In the genomic region with DNA sequence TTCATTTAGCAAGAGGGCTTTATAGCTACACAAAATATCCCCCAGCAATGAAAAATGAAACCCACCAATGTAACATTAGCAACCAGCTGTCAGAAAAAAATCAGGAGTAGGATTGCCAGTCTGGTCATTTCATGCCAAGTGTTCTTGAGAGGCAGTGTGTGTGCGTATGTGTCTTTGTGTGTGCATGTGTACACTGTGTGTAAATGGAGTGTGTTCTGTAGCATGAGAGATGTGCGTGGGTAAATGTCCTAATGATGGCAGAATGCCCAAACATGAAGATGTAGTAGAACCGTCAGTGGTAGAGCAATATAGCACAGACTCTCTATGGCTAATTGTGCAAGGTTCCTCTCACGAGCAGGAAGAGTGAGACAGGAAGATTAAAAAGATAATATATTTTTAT, we compare ENCODE assay signal across 16 cellular contexts.
DNase-seq lines count a peak whose midpoint lies in the region; ATAC-seq and TF ChIP-seq lines count a peak whose summit lies in the region.
"Had no signal": no experiment of that assay in that cellular context is flagged by ENCODE, and none has a peak within 500 bp of the region (broad histone marks: within the 10 kb centered on the region; RNA-seq: fewer than 3 reads in every experiment).

No MANE protein-coding gene starts in this region.

- H3K4me1 Mint-ChIP-seq in natural killer cell, result no peaks in the 10 kb centered on the region
- H3K4me1 Mint-ChIP-seq: activated naive CD8-positive, alpha-beta T cell treated with anti-CD3 and anti-CD28 coated beads, Interleukin-2, amount 10 ng/mL, durations not matched to agents 7 days and 5 days; CD14-positive monocyte had no signal

- H3K27ac Mint-ChIP-seq in natural killer cell, result no peak overlapping the region
- H3K27ac Mint-ChIP-seq: activated naive CD8-positive, alpha-beta T cell treated with anti-CD3 and anti-CD28 coated beads, Interleukin-2, amount 10 ng/mL, durations not matched to agents 7 days and 5 days; CD14-positive monocyte; progenitor cell of endocrine pancreas had no signal

- H3K27ac ChIP-seq in GM23248, result no peak overlapping the region
- no peak overlapping the region for H3K27ac ChIP-seq in effector memory CD4-positive, alpha-beta T cell (ENCODE audit: insufficient read depth, low read length, poor library complexity, severe bottlenecking)

- no peak overlapping the region for H2AFZ ChIP-seq in GM23248

- in situ Hi-C loops in GM23248 (cut with MboI), result no loop called here

- peaks cover 12% of the 10 kb centered on the region; the same call in 1 of the 2 replicates for H3K4me1 ChIP-seq in GM23248 (ENCODE audit: insufficient read depth)
- peaks cover 4% of the 10 kb centered on the region for H3K4me1 ChIP-seq in effector memory CD4-positive, alpha-beta T cell (ENCODE audit: control insufficient read depth, insufficient read depth, low read length, poor library complexity, severe bottlenecking)
- H3K4me1 ChIP-seq: HAP-1 had no signal

- no peaks in the 10 kb centered on the region for H3K79me2 ChIP-seq in GM23248 (ENCODE audit: insufficient read depth)

- ATAC-seq in GM18517 (IDR thresholded peaks at IDR 0.05; ENCODE audit: unreplicated experiment) (no peak), natural killer cell (no peak)
- ATAC-seq: K562 had no signal

- H3K4me2 ChIP-seq in GM23248 (ENCODE audit: unreplicated experiment), result peak overlapping the region; percentile 67

- H3F3A ChIP-seq in GM23248 (ENCODE audit: insufficient read depth), result peaks cover 13% of the 10 kb centered on the region; the same call in 1 of the 2 replicates

- intact Hi-C loops in natural killer cell (cut with micrococcal nuclease), result no loop called here

- H3K36me3 Mint-ChIP-seq in natural killer cell, result no peaks in the 10 kb centered on the region
- H3K36me3 Mint-ChIP-seq: activated naive CD8-positive, alpha-beta T cell treated with anti-CD3 and anti-CD28 coated beads, Interleukin-2, amount 10 ng/mL, durations not matched to agents 7 days and 5 days; CD14-positive monocyte had no signal

- no peaks in the 10 kb centered on the region for H4K20me1 ChIP-seq in GM23248 (ENCODE audit: insufficient read depth)

- WGBS in GM23248 (ENCODE audit: low coverage in 1 of 2, low lambda C conversion rate in 2 of 2, missing lambda C conversion rate in 2 of 2), 2 experiments, result 14 to 16% methylated on average over 4 of the region's 4 CpGs

- no peaks in the 10 kb centered on the region for H3K9me3 Mint-ChIP-seq in natural killer cell
- H3K9me3 Mint-ChIP-seq: activated naive CD8-positive, alpha-beta T cell treated with anti-CD3 and anti-CD28 coated beads, Interleukin-2, amount 10 ng/mL, durations not matched to agents 7 days and 5 days had no signal

- H3K9ac ChIP-seq in GM23248, result no peak overlapping the region

- TF ChIP-seq CTCF in foreskin fibroblast (IDR thresholded peaks at IDR 0.05; ENCODE audit: low read depth, low read length) (no peak), natural killer cell (IDR thresholded peaks at IDR 0.05) (no peak)

- DNase-seq in GM23248 (peak; percentile 24), NCI-H1105 (lab: John Stamatoyannopoulos, UW) (peak; percentile 19), foreskin fibroblast (peak in 1 of 2 donors; percentile 12), retina (peak; percentile 21), natural killer cell (no peak)
- no peak for DNase-seq in stimulated activated CD4-positive, alpha-beta T cell treated with anti-CD3 and anti-CD28 coated beads, Interleukin-2, amount 100 ng/mL, for 48 hours
- DNase-seq in effector memory CD4-positive, alpha-beta T cell, result no peak
- DNase-seq: activated CD4-positive, alpha-beta T cell treated with anti-CD3 and anti-CD28 coated beads for 4 hours; activated naive CD8-positive, alpha-beta T cell treated with anti-CD3 and anti-CD28 coated beads, Interleukin-2, amount 10 ng/mL, durations not matched to agents 7 days and 5 days; central memory CD4-positive, alpha-beta T cell; NK-92 treated with Interleukin-12 subunit alpha and Interleukin-12 subunit beta, amount 100 ng/mL, for 24 hours had no signal

- H3K27me3 ChIP-seq in GM23248 (replicated peaks; ENCODE audit: insufficient read depth), result 0 out of 2 replicates have a peak, but pooled peaks cover 4% of the 10 kb centered on the region
- H3K27me3 ChIP-seq in effector memory CD4-positive, alpha-beta T cell (replicated peaks; ENCODE audit: control insufficient read depth, insufficient read depth, low read length, poor library complexity, severe bottlenecking), result no peaks in the 10 kb centered on the region

- peak overlapping the region; percentile 89 for H3K4me3 ChIP-seq in GM23248
- peak overlapping the region; percentile 2 to 84 for H3K4me3 ChIP-seq in foreskin fibroblast (ENCODE audit: low read depth in 1 of 2, low read length in 2 of 2)
- no peak overlapping the region for H3K4me3 ChIP-seq in effector memory CD4-positive, alpha-beta T cell (ENCODE audit: insufficient read depth, low read depth, low read length, poor library complexity, severe bottlenecking)
- H3K4me3 ChIP-seq: K562 had no signal

- no peaks in the 10 kb centered on the region for H3K9me3 ChIP-seq in GM23248 (ENCODE audit: low read depth)
- H3K9me3 ChIP-seq in effector memory CD4-positive, alpha-beta T cell (ENCODE audit: control insufficient read depth, low read length), result no peaks in the 10 kb centered on the region
- H3K9me3 ChIP-seq: HAP-1 had no signal

- no peak overlapping the region for H3K4me3 Mint-ChIP-seq in natural killer cell
- H3K4me3 Mint-ChIP-seq: activated naive CD8-positive, alpha-beta T cell treated with anti-CD3 and anti-CD28 coated beads, Interleukin-2, amount 10 ng/mL, durations not matched to agents 7 days and 5 days; CD14-positive monocyte had no signal

- H3K36me3 ChIP-seq in GM23248 (ENCODE audit: low read depth), result no peaks in the 10 kb centered on the region
- no peaks in the 10 kb centered on the region for H3K36me3 ChIP-seq in effector memory CD4-positive, alpha-beta T cell (ENCODE audit: control insufficient read depth, insufficient read depth, low read length)
- H3K36me3 ChIP-seq: HAP-1 had no signal

- no peaks in the 10 kb centered on the region for H3K27me3 Mint-ChIP-seq in natural killer cell (ENCODE audit: low read depth in 2 of 2)
- H3K27me3 Mint-ChIP-seq: activated naive CD8-positive, alpha-beta T cell treated with anti-CD3 and anti-CD28 coated beads, Interleukin-2, amount 10 ng/mL, durations not matched to agents 7 days and 5 days had no signal

- H3K9me2 ChIP-seq in GM23248 (ENCODE audit: insufficient read depth), result no peaks in the 10 kb centered on the region

Comparison
In these comparisons a context has a peak if more than half of its experiments do, and no peak if none do; other contexts are left out.
1. DNase-seq: peak in GM23248 (single experiment), NCI-H1105 (single experiment) and retina (single experiment); none in stimulated activated CD4-positive, alpha-beta T cell treated with anti-CD3 and anti-CD28 coated beads, Interleukin-2, amount 100 ng/mL, for 48 hours (0 of 2), natural killer cell (single experiment) and effector memory CD4-positive, alpha-beta T cell (0 of 3).